In genomic region chr5:158268286-158268685, GRCh38 we compare ENCODE assay signal across 19 cellular contexts.
"Had no signal": no experiment of that assay in that cellular context is flagged by ENCODE, and none has a peak within 500 bp of the region (broad histone marks: within the 10 kb centered on the region; RNA-seq: fewer than 3 reads in every experiment).

No MANE protein-coding gene starts in this region.

- H3K27ac ChIP-seq: gastrocnemius medialis, neutrophil, ovary, thoracic aorta, upper lobe of left lung had no signal

- ATAC-seq: activated T-helper 17 cell treated with anti-CD3 and anti-CD28 coated beads, Interleukin-2, amount 50 U/mL, for 72 hours; gastrocnemius medialis; left ventricle myocardium superior; natural killer cell treated with Interleukin-12 subunit alpha and Interleukin-12 subunit beta and Interleukin-15 and Interleukin-18, amount 100 ng/mL, for 72 hours; right cardiac atrium; WTC11 had no signal

- H3K4me3 ChIP-seq: gastrocnemius medialis, ovary, thoracic aorta, upper lobe of left lung had no signal

- H3K4me1 ChIP-seq: gastrocnemius medialis, upper lobe of left lung had no signal

- H3K9me3 ChIP-seq: gastrocnemius medialis, neutrophil, ovary, upper lobe of left lung had no signal

- DNase-seq: activated CD8-positive, alpha-beta memory T cell treated with anti-CD3 and anti-CD28 coated beads for 24 hours; activated CD8-positive, alpha-beta memory T cell treated with anti-CD3 and anti-CD28 coated beads, Interleukin-2, amount 50 U/mL, for 4 hours; activated T-cell treated with anti-CD3 and anti-CD28 coated beads, Interleukin-2, amount 50 U/mL, for 24 hours; amniotic stem cell; dermis blood vessel endothelial cell; effector memory CD4-positive, alpha-beta T cell; gastrocnemius medialis; left ventricle myocardium superior; ovary; stimulated activated CD4-positive, alpha-beta T cell treated with anti-CD3 and anti-CD28 coated beads, Interleukin-4, amount 100 ng/mL, for 24 hours; stimulated activated naive CD4-positive, alpha-beta T cell treated with Interleukin-2 at 50 U/mL for 16 hours; T1000 had no signal

- H3K36me3 ChIP-seq: gastrocnemius medialis, neutrophil, ovary, thoracic aorta, upper lobe of left lung had no signal

- H3K27me3 ChIP-seq: gastrocnemius medialis, neutrophil, ovary, upper lobe of left lung had no signal
